ENCODE assay signal across 9 cellular contexts in genomic region chr12:101698782-101699347, GRCh38. TPM values are rescaled to one million over a fixed set of nuclear protein-coding genes. Genes with fewer than 3 reads are reported as not detected.
DNase-seq lines count a peak whose midpoint lies in the region.
"Had no signal": no experiment of that assay in that cellular context is flagged by ENCODE, and none has a peak within 500 bp of the region (broad histone marks: within the 10 kb centered on the region; RNA-seq: fewer than 3 reads in every experiment).

No MANE protein-coding gene starts in this region.

- H3K27me3 ChIP-seq in effector memory CD4-positive, alpha-beta T cell (replicated peaks; ENCODE audit: control insufficient read depth, insufficient read depth, low read length, poor library complexity, severe bottlenecking) = no peaks in the 10 kb centered on the region

- no peak overlapping the region for H3K27ac ChIP-seq in effector memory CD4-positive, alpha-beta T cell (ENCODE audit: insufficient read depth, low read length, poor library complexity, severe bottlenecking)

- peak overlapping the region; percentile 91 for H3K4me3 ChIP-seq in effector memory CD4-positive, alpha-beta T cell (ENCODE audit: insufficient read depth, low read depth, low read length, poor library complexity, severe bottlenecking)

- DNase-seq in NCI-H345 treated with DMSO at 0.1 percent for 48 hours (lab: John Stamatoyannopoulos, UW; ENCODE audit: unreplicated experiment) = peak; percentile 17
- DNase-seq in NCI-H345 (lab: John Stamatoyannopoulos, UW) = no peak
- DNase-seq in RKO (ENCODE audit: low spot score) = peak; percentile 36
- DNase-seq in effector memory CD4-positive, alpha-beta T cell = no peak
- DNase-seq in myocyte (ENCODE audit: low read depth) = peak; percentile 18
- no peak for DNase-seq in NOMO-1 treated with DMSO at 0.1 percent for 48 hours (lab: John Stamatoyannopoulos, UW; ENCODE audit: unreplicated experiment)
- DNase-seq in H4 (ENCODE audit: low spot score) = no peak
- DNase-seq in DMS153 (lab: John Stamatoyannopoulos, UW) = no peak

- no peaks in the 10 kb centered on the region for H3K36me3 ChIP-seq in effector memory CD4-positive, alpha-beta T cell (ENCODE audit: control insufficient read depth, insufficient read depth, low read length)

- no peaks in the 10 kb centered on the region for H3K9me3 ChIP-seq in effector memory CD4-positive, alpha-beta T cell (ENCODE audit: control insufficient read depth, low read length)

- H3K4me1 ChIP-seq in effector memory CD4-positive, alpha-beta T cell (ENCODE audit: control insufficient read depth, insufficient read depth, low read length, poor library complexity, severe bottlenecking) = no peaks in the 10 kb centered on the region

RNA-seq across cellular contexts. Expression of gene CHPT1, which starts 1.4 kb away (rescaled TPM):
- 59.7 and 78.5 TPM in 2 replicates for total RNA-seq in myocyte
- polyA plus RNA-seq in myocyte (2012) = 47.7 TPM
- total RNA-seq in H4 (2014; rRNA removed; shearing (Covaris generic)) = 57.1 and 58.9 TPM in 2 replicates

RNA-seq across cellular contexts. Expression of gene SYCP3, which starts 40.4 kb away (rescaled TPM):
- 0.05 and 0.21 TPM in 2 replicates for total RNA-seq in myocyte
- 0.43 TPM for polyA plus RNA-seq in myocyte (2012)
- not detected in 2 replicates for total RNA-seq in H4 (2014; rRNA removed; shearing (Covaris generic))
- total RNA-seq: Daoy had no signal

Comparison
In these comparisons a context has a peak if more than half of its experiments do, and no peak if none do; other contexts are left out.
1. DNase-seq: peak in NCI-H345 treated with DMSO at 0.1 percent for 48 hours (single experiment), RKO (single experiment) and myocyte (single experiment); none in NCI-H345 (single experiment), effector memory CD4-positive, alpha-beta T cell (0 of 3), NOMO-1 treated with DMSO at 0.1 percent for 48 hours (single experiment), H4 (single experiment) and DMS153 (single experiment).